23 cellular contexts compared by ENCODE assay signal in genomic region chr3:10725067-10725466, GRCh38.
"Had no signal": no experiment of that assay in that cellular context is flagged by ENCODE, and none has a peak within 500 bp of the region (broad histone marks: within the 10 kb centered on the region; RNA-seq: fewer than 3 reads in every experiment).

No MANE protein-coding gene starts in this region.

- DNase-seq: activated CD4-positive, alpha-beta T cell treated with anti-CD3 and anti-CD28 coated beads, Interleukin-2, amount 10 ng/mL, durations not matched to agents 7 days and 5 days; activated CD8-positive, alpha-beta memory T cell treated with anti-CD3 and anti-CD28 coated beads, Interleukin-2, amount 10 ng/mL, durations not matched to agents 7 days and 5 days; activated CD8-positive, alpha-beta T cell treated with anti-CD3 and anti-CD28 coated beads for 36 hours; activated gamma-delta T cell treated with Interleukin-2 at 50 U/mL for 16 hours; activated T-cell treated with anti-CD3 and anti-CD28 coated beads for 4 hours; anterior cingulate cortex; dermis blood vessel endothelial cell; effector CD8-positive, alpha-beta T cell; foreskin fibroblast; left lung; naive thymus-derived CD8-positive, alpha-beta T cell; ovary; stimulated activated CD4-positive, alpha-beta T cell treated with anti-CD3 and anti-CD28 coated beads, Interleukin-12 subunit alpha, Interleukin-12 subunit beta, amount 100 ng/mL, for 4 hours; stimulated activated CD4-positive, alpha-beta T cell treated with anti-CD3 and anti-CD28 coated beads, Interleukin-4, amount 100 ng/mL, for 4 hours; substantia nigra; tibial artery had no signal

- H3K4me1 ChIP-seq: left lung, prostate gland, tibial artery had no signal

- H3K9me3 ChIP-seq: left lung, prostate gland, tibial artery had no signal

- H3K4me3 Mint-ChIP-seq: activated CD4-positive, alpha-beta T cell treated with anti-CD3 and anti-CD28 coated beads, Interleukin-2, amount 10 ng/mL, durations not matched to agents 7 days and 5 days; activated CD8-positive, alpha-beta memory T cell treated with anti-CD3 and anti-CD28 coated beads, Interleukin-2, amount 10 ng/mL, durations not matched to agents 7 days and 5 days; activated CD8-positive, alpha-beta T cell treated with anti-CD3 and anti-CD28 coated beads for 36 hours; activated naive CD4-positive, alpha-beta T cell treated with anti-CD3 and anti-CD28 coated beads, Interleukin-2, amount 50 U/mL, for 24 hours; brain; mesothelial cell of epicardium; naive thymus-derived CD8-positive, alpha-beta T cell; stimulated activated naive CD8-positive, alpha-beta T cell treated with anti-CD3 and anti-CD28 coated beads, Interleukin-15, Interleukin-2, amounts not matched to agents 100 ng/mL and 50 ng/mL, for 24 hours had no signal

- H3K27ac Mint-ChIP-seq: activated CD4-positive, alpha-beta T cell treated with anti-CD3 and anti-CD28 coated beads, Interleukin-2, amount 10 ng/mL, durations not matched to agents 7 days and 5 days; activated CD8-positive, alpha-beta memory T cell treated with anti-CD3 and anti-CD28 coated beads, Interleukin-2, amount 10 ng/mL, durations not matched to agents 7 days and 5 days; activated CD8-positive, alpha-beta T cell treated with anti-CD3 and anti-CD28 coated beads for 36 hours; activated naive CD4-positive, alpha-beta T cell treated with anti-CD3 and anti-CD28 coated beads, Interleukin-2, amount 50 U/mL, for 24 hours; brain; mesothelial cell of epicardium; naive thymus-derived CD8-positive, alpha-beta T cell; stimulated activated naive CD8-positive, alpha-beta T cell treated with anti-CD3 and anti-CD28 coated beads, Interleukin-15, Interleukin-2, amounts not matched to agents 100 ng/mL and 50 ng/mL, for 24 hours had no signal

- ATAC-seq: activated CD4-positive, CD25-positive, alpha-beta regulatory T cell treated with anti-CD3 and anti-CD28 coated beads, Interleukin-2, amount 50 U/mL, for 24 hours; activated CD8-positive, alpha-beta memory T cell treated with anti-CD3 and anti-CD28 coated beads, Interleukin-2, amount 10 ng/mL, durations not matched to agents 7 days and 5 days; activated CD8-positive, alpha-beta T cell treated with anti-CD3 and anti-CD28 coated beads for 36 hours; left lung; naive thymus-derived CD8-positive, alpha-beta T cell had no signal

- H3K36me3 ChIP-seq: left lung, ovary, prostate gland, tibial artery had no signal

- H3K36me3 Mint-ChIP-seq: activated CD8-positive, alpha-beta memory T cell treated with anti-CD3 and anti-CD28 coated beads, Interleukin-2, amount 10 ng/mL, durations not matched to agents 7 days and 5 days; activated naive CD4-positive, alpha-beta T cell treated with anti-CD3 and anti-CD28 coated beads, Interleukin-2, amount 50 U/mL, for 24 hours; brain; mesothelial cell of epicardium had no signal

- H3K4me1 Mint-ChIP-seq: activated CD4-positive, alpha-beta T cell treated with anti-CD3 and anti-CD28 coated beads, Interleukin-2, amount 10 ng/mL, durations not matched to agents 7 days and 5 days; activated CD8-positive, alpha-beta memory T cell treated with anti-CD3 and anti-CD28 coated beads, Interleukin-2, amount 10 ng/mL, durations not matched to agents 7 days and 5 days; activated naive CD4-positive, alpha-beta T cell treated with anti-CD3 and anti-CD28 coated beads, Interleukin-2, amount 50 U/mL, for 24 hours; brain; mesothelial cell of epicardium had no signal

- H3K4me3 ChIP-seq: left lung, lung, ovary, prostate gland, tibial artery had no signal

- H3K27me3 ChIP-seq: ovary had no signal

- H3K9me3 Mint-ChIP-seq: activated CD4-positive, alpha-beta T cell treated with anti-CD3 and anti-CD28 coated beads, Interleukin-2, amount 10 ng/mL, durations not matched to agents 7 days and 5 days; activated CD8-positive, alpha-beta T cell treated with anti-CD3 and anti-CD28 coated beads for 36 hours; activated naive CD4-positive, alpha-beta T cell treated with anti-CD3 and anti-CD28 coated beads, Interleukin-2, amount 50 U/mL, for 24 hours; mesothelial cell of epicardium; stimulated activated naive CD8-positive, alpha-beta T cell treated with anti-CD3 and anti-CD28 coated beads, Interleukin-15, Interleukin-2, amounts not matched to agents 100 ng/mL and 50 ng/mL, for 24 hours had no signal

- H3K27ac ChIP-seq: left lung, ovary, prostate gland, tibial artery had no signal
